Comparison of ENCODE assay signal across 1 cellular context in genomic region chr17:44002141-44002848, GRCh38.
TF ChIP-seq lines count a peak whose summit lies in the region.

No MANE protein-coding gene starts in this region.

TF ChIP-seq in H1, 55 proteins besides CTCF, POLR2A, EP300 and RAD21:
- TF ChIP-seq CBX5 (IDR thresholded peaks at IDR 0.05; ENCODE audit: low read depth, low read length) (no peak), YY1 (IDR thresholded peaks at IDR 0.05; ENCODE audit: low read depth, low read length) (no peak), JUN (IDR thresholded peaks at IDR 0.05; ENCODE audit: low read depth, low read length) (no peak), TCF12 (IDR thresholded peaks at IDR 0.05; ENCODE audit: low read depth, low read length) (no peak), RFX5 (IDR thresholded peaks at IDR 0.05; ENCODE audit: borderline replicate concordance, low read depth, low read length) (no peak), ATF2 (IDR thresholded peaks at IDR 0.05; ENCODE audit: low read length) (no peak), FOSL1 (IDR thresholded peaks at IDR 0.05; ENCODE audit: insufficient read depth, low read depth, low read length) (no peak), HDAC6 (IDR thresholded peaks at IDR 0.05; ENCODE audit: low read depth, low read length) (no peak), CREB1 (IDR thresholded peaks at IDR 0.05) (no peak), KDM5A (IDR thresholded peaks at IDR 0.05; ENCODE audit: low read length) (no peak), CHD2 (IDR thresholded peaks at IDR 0.05; ENCODE audit: low read length) (no peak), KDM1A (IDR thresholded peaks at IDR 0.05; ENCODE audit: borderline replicate concordance, low read length) (no peak; the same call in 1 of the 2 replicates), CHD1 (IDR thresholded peaks at IDR 0.05; ENCODE audit: low read depth, low read length) (no peak), PHF8 (conservative IDR thresholded peaks at IDR 0.05; ENCODE audit: low read depth, low read length) (no peak)
TF ChIP-seq in H1: peak in this region for 0.
